Comparison of ENCODE assay signal across 22 cellular contexts in genomic region chr11:13891911-13892310, GRCh38.
DNase-seq lines count a peak whose midpoint lies in the region; ATAC-seq and TF ChIP-seq lines count a peak whose summit lies in the region.
"Had no signal": no experiment of that assay in that cellular context is flagged by ENCODE, and none has a peak within 500 bp of the region (broad histone marks: within the 10 kb centered on the region; RNA-seq: fewer than 3 reads in every experiment).

No MANE protein-coding gene starts in this region.

- H3K4me3 Mint-ChIP-seq in T-helper 2 cell treated with Interferon-gamma antibody and Interleukin-4, amounts not matched to agents 5 μg/mL and 100 μg/mL, for 36 hours, result no peak overlapping the region
- H3K4me3 Mint-ChIP-seq: activated CD4-positive, alpha-beta T cell treated with anti-CD3 and anti-CD28 coated beads for 36 hours; activated naive CD8-positive, alpha-beta T cell treated with anti-CD3 and anti-CD28 coated beads, Interleukin-2, amount 50 U/mL, for 24 hours; natural killer cell treated with Interleukin-12 subunit alpha and Interleukin-12 subunit beta and Interleukin-15 and Interleukin-18, amount 100 ng/mL, for 72 hours had no signal

- H4K20me1 ChIP-seq in SK-N-SH (ENCODE audit: insufficient read depth), result no peaks in the 10 kb centered on the region

- H3K27ac ChIP-seq in SK-N-SH (ENCODE audit: low read depth in 2 of 2, low read length in 1 of 2), result no peak overlapping the region
- H3K27ac ChIP-seq: skin epidermis, upper lobe of left lung had no signal

- H3K36me3 ChIP-seq in SK-N-SH (replicated peaks in 1 of 2; ENCODE audit: control insufficient read depth in 1 of 2, insufficient read depth in 2 of 2, low read length in 1 of 2), result no peaks in the 10 kb centered on the region
- H3K36me3 ChIP-seq: upper lobe of left lung had no signal

- no peaks in the 10 kb centered on the region for H3K27me3 ChIP-seq in SK-N-SH (ENCODE audit: insufficient read depth)
- H3K27me3 ChIP-seq: upper lobe of left lung had no signal

- TF ChIP-seq RAD21 in SK-N-SH (IDR thresholded peaks at IDR 0.05; ENCODE audit: low read length), result no peak

- H3K4me2 ChIP-seq in SK-N-SH, result no peak overlapping the region

- no peak overlapping the region for H3K9ac ChIP-seq in SK-N-SH

- H3K9me3 Mint-ChIP-seq in T-helper 2 cell treated with Interferon-gamma antibody and Interleukin-4, amounts not matched to agents 5 μg/mL and 100 μg/mL, for 36 hours, result peaks cover 1% of the 10 kb centered on the region

- CTCF ChIA-PET in SK-N-SH (lab: Yijun Ruan, JAX), result interaction anchor here (1.0 to 1.3 kb wide), 2 partner anchors 119 to 257 kb away, joined by 3 to 4 read pairs; no protein-coding TSS in a partner anchor

- peaks cover 6% of the 10 kb centered on the region for H3K4me1 Mint-ChIP-seq in T-helper 2 cell treated with Interferon-gamma antibody and Interleukin-4, amounts not matched to agents 5 μg/mL and 100 μg/mL, for 36 hours (ENCODE audit: low read depth)
- H3K4me1 Mint-ChIP-seq: activated naive CD8-positive, alpha-beta T cell treated with anti-CD3 and anti-CD28 coated beads, Interleukin-2, amount 50 U/mL, for 24 hours had no signal

- H3K9me2 ChIP-seq in SK-N-SH, result no peaks in the 10 kb centered on the region

- H3K27me3 Mint-ChIP-seq in T-helper 2 cell treated with Interferon-gamma antibody and Interleukin-4, amounts not matched to agents 5 μg/mL and 100 μg/mL, for 36 hours (ENCODE audit: low read depth), result peaks cover 24% of the 10 kb centered on the region
- H3K27me3 Mint-ChIP-seq: activated CD4-positive, alpha-beta T cell treated with anti-CD3 and anti-CD28 coated beads for 36 hours; activated naive CD8-positive, alpha-beta T cell treated with anti-CD3 and anti-CD28 coated beads, Interleukin-2, amount 50 U/mL, for 24 hours had no signal

- no peaks in the 10 kb centered on the region for H3K9me3 ChIP-seq in SK-N-SH
- H3K9me3 ChIP-seq: upper lobe of left lung had no signal

- no peak overlapping the region for H3K4me3 ChIP-seq in SK-N-SH (ENCODE audit: low read depth in 2 of 2, low read length in 1 of 2)
- H3K4me3 ChIP-seq: skin epidermis, upper lobe of left lung had no signal

- DNase-seq in DMS53 (lab: John Stamatoyannopoulos, UW) (peak; percentile 95), NCI-H1092 (lab: John Stamatoyannopoulos, UW) (peak; percentile 5), NCI-H345 (lab: John Stamatoyannopoulos, UW) (peak; percentile 54), SK-N-SH (no peak), dermis blood vessel endothelial cell (no peak)
- DNase-seq in stimulated activated CD4-positive, alpha-beta T cell treated with anti-CD3 and anti-CD28 coated beads, Interleukin-1b, Interleukin-23, amount 100 ng/mL, for 48 hours, result no peak
- DNase-seq in T-helper 2 cell treated with Interferon-gamma antibody and Interleukin-4, amounts not matched to agents 5 μg/mL and 100 μg/mL, for 36 hours (ENCODE audit: low spot score), result no peak
- DNase-seq: activated CD4-positive, alpha-beta T cell treated with anti-CD3 and anti-CD28 coated beads for 36 hours; activated CD8-positive, alpha-beta memory T cell treated with anti-CD3 and anti-CD28 coated beads for 24 hours; activated gamma-delta T cell; activated naive CD8-positive, alpha-beta T cell treated with anti-CD3 and anti-CD28 coated beads, Interleukin-2, amount 50 U/mL, for 24 hours; activated T-cell treated with anti-CD3 and anti-CD28 coated beads, Interleukin-2, amount 50 U/mL, for 1 hour; GF-D8; midbrain; NCI-H1436; PC-3; Right ventricle myocardium superior; T-helper 1 cell; upper lobe of left lung had no signal

- TF ChIP-seq EP300 in SK-N-SH (IDR thresholded peaks at IDR 0.05; ENCODE audit: borderline replicate concordance in 1 of 2, low read depth in 1 of 2, low read length in 1 of 2), result no peak

- H3K36me3 Mint-ChIP-seq in T-helper 2 cell treated with Interferon-gamma antibody and Interleukin-4, amounts not matched to agents 5 μg/mL and 100 μg/mL, for 36 hours (ENCODE audit: low read depth), result no peaks in the 10 kb centered on the region

- no peak for TF ChIP-seq CTCF in SK-N-SH (IDR thresholded peaks at IDR 0.05)

- POLR2A ChIA-PET in SK-N-SH (lab: Yijun Ruan, JAX), result no interaction called here

- WGBS in SK-N-SH (ENCODE audit: low lambda C conversion rate), result 41% methylated on average over 1 of the region's 1 CpG

- H3K4me1 ChIP-seq in SK-N-SH (ENCODE audit: control insufficient read depth in 1 of 2, insufficient read depth in 2 of 2, low read depth in 1 of 2, low read length in 1 of 2), result peaks cover 0 to 10% of the 10 kb centered on the region in 2 experiments; a peak in 2 of 4 replicates

- ATAC-seq in HG03565 (IDR thresholded peaks at IDR 0.05; ENCODE audit: unreplicated experiment), result no peak
- ATAC-seq: activated CD4-positive, alpha-beta T cell treated with anti-CD3 and anti-CD28 coated beads for 36 hours; activated naive CD8-positive, alpha-beta T cell treated with anti-CD3 and anti-CD28 coated beads, Interleukin-2, amount 50 U/mL, for 24 hours; natural killer cell treated with Interleukin-12 subunit alpha and Interleukin-12 subunit beta and Interleukin-15 and Interleukin-18, amount 100 ng/mL, for 72 hours; PC-3 had no signal

- no peaks in the 10 kb centered on the region for H3F3A ChIP-seq in SK-N-SH (replicated peaks; ENCODE audit: insufficient read depth)

- H3K27ac Mint-ChIP-seq in T-helper 2 cell treated with Interferon-gamma antibody and Interleukin-4, amounts not matched to agents 5 μg/mL and 100 μg/mL, for 36 hours, result no peak overlapping the region
- H3K27ac Mint-ChIP-seq: activated CD4-positive, alpha-beta T cell treated with anti-CD3 and anti-CD28 coated beads for 36 hours; activated naive CD8-positive, alpha-beta T cell treated with anti-CD3 and anti-CD28 coated beads, Interleukin-2, amount 50 U/mL, for 24 hours; natural killer cell treated with Interleukin-12 subunit alpha and Interleukin-12 subunit beta and Interleukin-15 and Interleukin-18, amount 100 ng/mL, for 72 hours had no signal

- no peaks in the 10 kb centered on the region for H3K79me2 ChIP-seq in SK-N-SH (ENCODE audit: insufficient read depth)

- H2AFZ ChIP-seq in SK-N-SH (ENCODE audit: low read depth), result no peak overlapping the region

TF ChIP-seq in SK-N-SH, 30 proteins besides CTCF, POLR2A, EP300 and RAD21:
- no peak for TF ChIP-seq ZBTB33 (IDR thresholded peaks at IDR 0.05; ENCODE audit: borderline replicate concordance, low read depth)
- TF ChIP-seq JUND (IDR thresholded peaks at IDR 0.05), result no peak
- TF ChIP-seq GATA2 (CRISPR knock-in tag; IDR thresholded peaks at IDR 0.05), result peak; percentile 35; the same call in 1 of the 2 replicates
- TF ChIP-seq REST (IDR thresholded peaks at IDR 0.05; ENCODE audit: low read depth, low read length), result no peak
- TF ChIP-seq MAX (IDR thresholded peaks at IDR 0.05; ENCODE audit: low read depth), result no peak
- no peak for TF ChIP-seq GABPA (IDR thresholded peaks at IDR 0.05; ENCODE audit: low read depth)

Comparison
In these comparisons a context has a peak if more than half of its experiments do, and no peak if none do; other contexts are left out.
1. DNase-seq: peak in DMS53 (single experiment), NCI-H1092 (single experiment) and NCI-H345 (single experiment); none in SK-N-SH (single experiment), stimulated activated CD4-positive, alpha-beta T cell treated with anti-CD3 and anti-CD28 coated beads, Interleukin-1b, Interleukin-23, amount 100 ng/mL, for 48 hours (single experiment), dermis blood vessel endothelial cell (single experiment) and T-helper 2 cell treated with Interferon-gamma antibody and Interleukin-4, amounts not matched to agents 5 μg/mL and 100 μg/mL, for 36 hours (single experiment).